In genomic region chrX:135112096-135112729, GRCh38 we compare ENCODE assay signal across 7 cellular contexts. TPM values are rescaled to one million over a fixed set of nuclear protein-coding genes. Genes with fewer than 3 reads are reported as not detected.
A peak's percentile ranks its signal among the peaks of the same experiment; 100 is the strongest.
DNase-seq lines count a peak whose midpoint lies in the region; ATAC-seq and TF ChIP-seq lines count a peak whose summit lies in the region.

No MANE protein-coding gene starts in this region.

- H3K4me1 Mint-ChIP-seq in activated T-helper 1 cell treated with anti-CD3 and anti-CD28 coated beads, Interleukin-12 subunit alpha, Interleukin-12 subunit beta, Interleukin-2, Interleukin-4 antibody, amounts not matched to agents 30 ng/mL and 10 ng/mL and 1 ng/mL, durations not matched to agents 14 hours and 24 hours and 36 hours (ENCODE audit: low read depth): peaks cover 13% of the 10 kb centered on the region

- peaks cover 25% of the 10 kb centered on the region for H3K27me3 Mint-ChIP-seq in activated T-helper 1 cell treated with anti-CD3 and anti-CD28 coated beads, Interleukin-12 subunit alpha, Interleukin-12 subunit beta, Interleukin-2, Interleukin-4 antibody, amounts not matched to agents 30 ng/mL and 10 ng/mL and 1 ng/mL, durations not matched to agents 14 hours and 24 hours and 36 hours (ENCODE audit: insufficient read depth)

- H3K27ac Mint-ChIP-seq in activated T-helper 1 cell treated with anti-CD3 and anti-CD28 coated beads, Interleukin-12 subunit alpha, Interleukin-12 subunit beta, Interleukin-2, Interleukin-4 antibody, amounts not matched to agents 30 ng/mL and 10 ng/mL and 1 ng/mL, durations not matched to agents 14 hours and 24 hours and 36 hours: no peak overlapping the region

- H3K9me3 Mint-ChIP-seq in activated T-helper 1 cell treated with anti-CD3 and anti-CD28 coated beads, Interleukin-12 subunit alpha, Interleukin-12 subunit beta, Interleukin-2, Interleukin-4 antibody, amounts not matched to agents 30 ng/mL and 10 ng/mL and 1 ng/mL, durations not matched to agents 14 hours and 24 hours and 36 hours: no peaks in the 10 kb centered on the region

- H3K36me3 Mint-ChIP-seq in activated T-helper 1 cell treated with anti-CD3 and anti-CD28 coated beads, Interleukin-12 subunit alpha, Interleukin-12 subunit beta, Interleukin-2, Interleukin-4 antibody, amounts not matched to agents 30 ng/mL and 10 ng/mL and 1 ng/mL, durations not matched to agents 14 hours and 24 hours and 36 hours (ENCODE audit: low read depth): no peaks in the 10 kb centered on the region

- no peaks in the 10 kb centered on the region for H3K4me1 ChIP-seq in tibial artery

- H3K4me3 ChIP-seq in tibial artery: no peak overlapping the region

- H3K27me3 ChIP-seq in tibial artery: no peaks in the 10 kb centered on the region

- H3K4me3 Mint-ChIP-seq in activated T-helper 1 cell treated with anti-CD3 and anti-CD28 coated beads, Interleukin-12 subunit alpha, Interleukin-12 subunit beta, Interleukin-2, Interleukin-4 antibody, amounts not matched to agents 30 ng/mL and 10 ng/mL and 1 ng/mL, durations not matched to agents 14 hours and 24 hours and 36 hours: no peak overlapping the region

- no peaks in the 10 kb centered on the region for H3K36me3 ChIP-seq in tibial artery

- TF ChIP-seq CTCF in tibial artery (IDR thresholded peaks at IDR 0.05): peak; percentile 26 to 37

- ATAC-seq in GM19328 (IDR thresholded peaks at IDR 0.05; ENCODE audit: unreplicated experiment) (peak; percentile 53), GM18520 (IDR thresholded peaks at IDR 0.05; ENCODE audit: unreplicated experiment) (no peak)

- no peak overlapping the region for H3K27ac ChIP-seq in tibial artery

- intact Hi-C loops in activated T-helper 1 cell treated with anti-CD3 and anti-CD28 coated beads, Interleukin-12 subunit alpha, Interleukin-12 subunit beta, Interleukin-2, Interleukin-4 antibody, amounts not matched to agents 30 ng/mL and 10 ng/mL and 1 ng/mL, durations not matched to agents 14 hours and 24 hours and 36 hours (cut with micrococcal nuclease): no loop called here
- intact Hi-C loops in tibial artery (cut with DNase I; ENCODE audit: low total_unique reads): no loop called here

- DNase-seq in DMS53 treated with DMSO at 0.1 percent for 48 hours (lab: John Stamatoyannopoulos, UW; ENCODE audit: unreplicated experiment) (peak; percentile 37), NCI-H226 (peak; percentile 9), iPS-NIHi7 (ENCODE audit: extremely low spot score) (peak; percentile 64), tibial artery (no peak)
- peak; percentile 26 for DNase-seq in activated T-helper 1 cell treated with anti-CD3 and anti-CD28 coated beads, Interleukin-12 subunit alpha, Interleukin-12 subunit beta, Interleukin-2, Interleukin-4 antibody, amounts not matched to agents 30 ng/mL and 10 ng/mL and 1 ng/mL, durations not matched to agents 14 hours and 24 hours and 36 hours (ENCODE audit: low spot score)

- no peaks in the 10 kb centered on the region for H3K9me3 ChIP-seq in tibial artery

RNA-seq across cellular contexts. Expression of gene ETDB, which starts 8.1 kb away (rescaled TPM):
- not detected in 2 replicates for total RNA-seq in activated T-helper 1 cell treated with anti-CD3 and anti-CD28 coated beads, Interleukin-12 subunit alpha, Interleukin-12 subunit beta, Interleukin-2, Interleukin-4 antibody, amounts not matched to agents 30 ng/mL and 10 ng/mL and 1 ng/mL, durations not matched to agents 14 hours and 24 hours and 36 hours

RNA-seq across cellular contexts. Expression of gene SMIM10L2B, which starts 13.7 kb away (rescaled TPM):
- 0.08 and 0.10 TPM in 2 replicates for total RNA-seq in activated T-helper 1 cell treated with anti-CD3 and anti-CD28 coated beads, Interleukin-12 subunit alpha, Interleukin-12 subunit beta, Interleukin-2, Interleukin-4 antibody, amounts not matched to agents 30 ng/mL and 10 ng/mL and 1 ng/mL, durations not matched to agents 14 hours and 24 hours and 36 hours

RNA-seq across cellular contexts. Expression of gene CT55, which starts 59.0 kb away (rescaled TPM):
- not detected in 2 replicates for total RNA-seq in activated T-helper 1 cell treated with anti-CD3 and anti-CD28 coated beads, Interleukin-12 subunit alpha, Interleukin-12 subunit beta, Interleukin-2, Interleukin-4 antibody, amounts not matched to agents 30 ng/mL and 10 ng/mL and 1 ng/mL, durations not matched to agents 14 hours and 24 hours and 36 hours

Comparison
In these comparisons a context has a peak if more than half of its experiments do, and no peak if none do; other contexts are left out.
1. DNase-seq: peak in DMS53 treated with DMSO at 0.1 percent for 48 hours (single experiment), NCI-H226 (single experiment), activated T-helper 1 cell treated with anti-CD3 and anti-CD28 coated beads, Interleukin-12 subunit alpha, Interleukin-12 subunit beta, Interleukin-2, Interleukin-4 antibody, amounts not matched to agents 30 ng/mL and 10 ng/mL and 1 ng/mL, durations not matched to agents 14 hours and 24 hours and 36 hours (single experiment) and iPS-NIHi7 (single experiment); none in tibial artery (0 of 2).